ENCODE assay signal across 23 cellular contexts in the genomic region with DNA sequence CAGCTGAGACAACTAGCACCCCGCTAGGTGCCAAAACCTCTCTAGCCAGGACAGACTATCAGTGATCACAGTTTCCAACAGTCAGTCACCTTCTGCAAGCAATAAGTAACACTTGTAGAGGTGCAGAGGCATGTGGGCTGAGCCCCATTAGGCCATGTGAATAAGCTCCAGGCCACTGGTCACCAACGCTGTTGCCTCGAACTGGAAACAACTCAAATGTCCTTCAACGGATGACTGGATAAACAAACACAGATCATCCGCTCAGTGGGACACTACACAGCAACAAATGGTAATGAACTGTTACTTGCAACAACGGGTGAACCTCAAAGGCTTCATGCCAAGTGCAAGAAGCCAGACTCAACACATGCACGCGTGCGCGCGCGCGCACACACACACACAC. TPM values are rescaled to one million over a fixed set of nuclear protein-coding genes. Genes with fewer than 3 reads are reported as not detected.
DNase-seq lines count a peak whose midpoint lies in the region; TF ChIP-seq lines count a peak whose summit lies in the region.
"Had no signal": no experiment of that assay in that cellular context is flagged by ENCODE, and none has a peak within 500 bp of the region (broad histone marks: within the 10 kb centered on the region; RNA-seq: fewer than 3 reads in every experiment).

No MANE protein-coding gene starts in this region.

- DNase-seq in G401 (ENCODE audit: low spot score) (peak; percentile 78), kidney epithelial cell (ENCODE audit: low read depth) (peak; percentile 65), OCI-M1 (lab: John Stamatoyannopoulos, UW) (no peak), NCI-H2171 treated with DMSO at 0.1 percent for 48 hours (lab: John Stamatoyannopoulos, UW) (no peak), D341Med (ENCODE audit: low spot score) (no peak), spleen (no peak)
- DNase-seq: activated CD4-positive, alpha-beta T cell treated with anti-CD3 and anti-CD28 coated beads, Interleukin-2, amount 50 U/mL, for 1 hour; activated CD8-positive, alpha-beta memory T cell treated with anti-CD3 and anti-CD28 coated beads, Interleukin-2, amount 50 U/mL, for 48 hours; activated gamma-delta T cell; CD8-positive, alpha-beta memory T cell; effector memory CD4-positive, alpha-beta T cell; EL; NCI-H1092 treated with DMSO at 0.1 percent for 48 hours; NCI-H526 treated with DMSO at 0.1 percent for 48 hours; SJCRH30; stimulated activated CD8-positive, alpha-beta memory T cell treated with anti-CD3 and anti-CD28 coated beads, Interleukin-4, amount 100 ng/mL, for 48 hours had no signal

- H3K4me1 ChIP-seq in BLaER1 (peaks cover 30% of the 10 kb centered on the region), spleen (peaks cover 0 to 46% (median 20%) of the 10 kb centered on the region in 6 donors)
- H3K4me1 ChIP-seq: prostate gland, SJCRH30 had no signal

- no peak for TF ChIP-seq POLR2A in spleen (IDR thresholded peaks at IDR 0.05)

- H3K27me3 ChIP-seq in BLaER1 (no peaks in the 10 kb centered on the region), kidney epithelial cell (ENCODE audit: control insufficient read depth, insufficient read depth, low read length) (no peaks in the 10 kb centered on the region), spleen (replicated peaks in 1 of 7) (no peaks in the 10 kb centered on the region)
- H3K27me3 ChIP-seq: SJCRH30 had no signal

- no peaks in the 10 kb centered on the region for H3K4me1 Mint-ChIP-seq in brain
- H3K4me1 Mint-ChIP-seq: mesothelial cell of epicardium, nephron had no signal

- in situ Hi-C loops in G401 (cut with HindIII; ENCODE audit: low sequenced_read_pairs): no loop called here

- WGBS in spleen, 5 donors: 85 to 88% (median 88%) methylated on average over 12 to 13 of the region's 13 CpGs

- H3K9me3 ChIP-seq in BLaER1 (no peaks in the 10 kb centered on the region), spleen (no peaks in the 10 kb centered on the region)
- H3K9me3 ChIP-seq: prostate gland, SJCRH30 had no signal

- no peak overlapping the region for H3K4me3 ChIP-seq in BLaER1
- H3K4me3 ChIP-seq in kidney epithelial cell (ENCODE audit: low read depth, low read length): no peak overlapping the region
- no peak overlapping the region for H3K4me3 ChIP-seq in spleen
- H3K4me3 ChIP-seq: prostate gland, SJCRH30 had no signal

- peaks cover 62% of the 10 kb centered on the region for H3K36me3 Mint-ChIP-seq in brain

- H3K4me2 ChIP-seq in BLaER1: no peak overlapping the region

- H3K27me3 Mint-ChIP-seq in brain: no peaks in the 10 kb centered on the region
- H3K27me3 Mint-ChIP-seq: CD8-positive, alpha-beta memory T cell; central memory CD8-positive, alpha-beta T cell had no signal

- no peak overlapping the region for H3K27ac ChIP-seq in BLaER1
- peak overlapping the region in 2 of 8 donors; percentile 38 to 55 for H3K27ac ChIP-seq in spleen
- H3K27ac ChIP-seq: prostate gland, SJCRH30 had no signal

- intact Hi-C loops in spleen (cut with DNase I; ENCODE audit: low total_unique reads): no loop called here

- no peak overlapping the region for H3K4me3 Mint-ChIP-seq in brain
- H3K4me3 Mint-ChIP-seq: CD8-positive, alpha-beta memory T cell; central memory CD8-positive, alpha-beta T cell; mesothelial cell of epicardium; nephron; T-helper 1 cell treated with Interleukin-12 subunit alpha and Interleukin-12 subunit beta and Interleukin-4 antibody, amounts not matched to agents 30 μg/mL and 1 μg/mL, for 36 hours had no signal

- no peak for TF ChIP-seq CTCF in brain (conservative IDR thresholded peaks at IDR 0.05)
- no peak for TF ChIP-seq CTCF in kidney epithelial cell (IDR thresholded peaks at IDR 0.05; ENCODE audit: insufficient read depth, low read length, poor library complexity, severe bottlenecking)
- TF ChIP-seq CTCF in spleen (IDR thresholded peaks at IDR 0.05 in 8 of 11, conservative IDR thresholded peaks at IDR 0.05 in 3 of 11): no peak

- H3K27ac Mint-ChIP-seq in brain: peak overlapping the region in 3 of 5 experiments; percentile 21 to 56 (median 34)
- H3K27ac Mint-ChIP-seq: mesothelial cell of epicardium had no signal

- no peaks in the 10 kb centered on the region for H3K9me3 Mint-ChIP-seq in brain
- H3K9me3 Mint-ChIP-seq: CD8-positive, alpha-beta memory T cell; central memory CD8-positive, alpha-beta T cell; mesothelial cell of epicardium; nephron; T-helper 1 cell treated with Interleukin-12 subunit alpha and Interleukin-12 subunit beta and Interleukin-4 antibody, amounts not matched to agents 30 μg/mL and 1 μg/mL, for 36 hours had no signal

- H3K36me3 ChIP-seq in BLaER1 (peaks cover 99% of the 10 kb centered on the region), kidney epithelial cell (ENCODE audit: control insufficient read depth, insufficient read depth, low read length) (peaks cover 2% of the 10 kb centered on the region), spleen (peaks cover 3 to 100% (median 93%) of the 10 kb centered on the region in 6 donors)

- peaks cover 59% of the 10 kb centered on the region for H4K20me1 ChIP-seq in BLaER1

- H3K9ac ChIP-seq in BLaER1: peak overlapping the region; percentile 21; the same call in 1 of the 2 replicates

RNA-seq across cellular contexts. Expression of gene TMEM160, which starts 27.5 kb away (rescaled TPM):
- total RNA-seq in G401 (2014; rRNA removed; shearing (Covaris generic)): 170 and 258 TPM in 2 replicates
- polyA plus RNA-seq in brain (ENCODE audit: insufficient read depth, low read depth, low replicate concordance) (53.6 TPM), spleen (10 to 100 TPM in 2 of 3 donors, 1 to 10 TPM in 1; 7.4 to 20.5 (median 10.1) TPM)
- total RNA-seq in kidney epithelial cell (36.8 and 71.0 TPM in 2 replicates), spleen (10 to 100 TPM; 23.6 to 31.0 (median 26.3) TPM)

RNA-seq across cellular contexts. Expression of gene ZC3H4, which starts 37.6 kb away (rescaled TPM):
- total RNA-seq in G401 (2014; rRNA removed; shearing (Covaris generic)): 12.4 and 16.8 TPM in 2 replicates
- polyA plus RNA-seq in brain (ENCODE audit: insufficient read depth, low read depth, low replicate concordance) (16.6 TPM), spleen (10 to 100 TPM in 1 of 3 donors, 1 to 10 TPM in 2; 6.0 to 14.2 (median 7.5) TPM)
- total RNA-seq in kidney epithelial cell (23.9 and 29.2 TPM in 2 replicates), spleen (10 to 100 TPM; 26.8 to 68.7 (median 44.1) TPM)

RNA-seq across cellular contexts. Expression of gene SAE1, which starts 54.7 kb away (rescaled TPM):
- 603 and 649 TPM in 2 replicates for total RNA-seq in G401 (2014; rRNA removed; shearing (Covaris generic))
- polyA plus RNA-seq in brain (ENCODE audit: insufficient read depth, low read depth, low replicate concordance): 169 TPM
- total RNA-seq in kidney epithelial cell: 91.7 and 114 TPM in 2 replicates
- total RNA-seq in spleen: 10 to 100 TPM; 42.7 to 72.4 (median 59.5) TPM
- 10 to 100 TPM; 28.1 to 53.3 (median 43.9) TPM for polyA plus RNA-seq in spleen

RNA-seq across cellular contexts. Expression of gene NPAS1, which starts 56.3 kb away (rescaled TPM):
- 5.2 and 7.7 TPM in 2 replicates for total RNA-seq in G401 (2014; rRNA removed; shearing (Covaris generic))
- polyA plus RNA-seq in brain (ENCODE audit: insufficient read depth, low read depth, low replicate concordance) (6.0 TPM), spleen (1 to 10 TPM; 2.1 to 6.3 (median 3.9) TPM)
- total RNA-seq in kidney epithelial cell (1.6 TPM in 1 of 2 replicates, not detected in the other), spleen (1 to 10 TPM in 6 of 7 donors, under 1 TPM in 1; 0.85 to 5.3 (median 1.6) TPM)
- total RNA-seq: SJCRH30 had no signal
- polyA plus RNA-seq: CD8-positive, alpha-beta memory T cell had no signal

Comparison
In these comparisons a context has a peak if more than half of its experiments do, and no peak if none do; other contexts are left out.
1. DNase-seq: peak in G401 (single experiment) and kidney epithelial cell (single experiment); none in OCI-M1 (single experiment), NCI-H2171 treated with DMSO at 0.1 percent for 48 hours (single experiment), D341Med (single experiment) and spleen (single experiment).